1 cellular context compared by ENCODE assay signal in genomic region chr19:46860846-46861690, GRCh38.
TF ChIP-seq lines count a peak whose summit lies in the region.

ARHGAP35 (plus strand) TSS chr19:46860997; CDS start chr19:46918676, 57,679 bp downstream.

TF ChIP-seq in HepG2, 621 proteins besides CTCF, POLR2A, EP300 and RAD21 (continued from another document):
- TF ChIP-seq PATZ1 (CRISPR knock-in tag; IDR thresholded peaks at IDR 0.05) (peak; percentile 73), ZNF746 (CRISPR knock-in tag; IDR thresholded peaks at IDR 0.05) (peak; percentile 90; the same call in 1 of the 2 replicates), HOXA3 (CRISPR knock-in tag; IDR thresholded peaks at IDR 0.05) (0 out of 2 replicates have a peak, but pooled peaks have one; percentile 1), ZNF558 (CRISPR knock-in tag; IDR thresholded peaks at IDR 0.05; ENCODE audit: borderline replicate concordance) (0 out of 2 replicates have a peak, but pooled peaks have one; percentile 15), ZNF235 (CRISPR knock-in tag; IDR thresholded peaks at IDR 0.05; ENCODE audit: borderline replicate concordance) (no peak), MED1 (CRISPR knock-in tag; IDR thresholded peaks at IDR 0.05) (no peak), ATF2 (CRISPR knock-in tag; IDR thresholded peaks at IDR 0.05) (no peak), ZNF749 (CRISPR knock-in tag; IDR thresholded peaks at IDR 0.05; ENCODE audit: borderline replicate concordance) (0 out of 2 replicates have a peak, but pooled peaks have one; percentile 15), ARNT2 (CRISPR knock-in tag; IDR thresholded peaks at IDR 0.05; ENCODE audit: low read depth) (0 out of 2 replicates have a peak, but pooled peaks have one; percentile 2), RAD51 (IDR thresholded peaks at IDR 0.05; ENCODE audit: borderline replicate concordance) (no peak), TFDP1 (CRISPR knock-in tag; IDR thresholded peaks at IDR 0.05; ENCODE audit: borderline replicate concordance) (peak; percentile 63; the same call in 1 of the 2 replicates), HNF4G (IDR thresholded peaks at IDR 0.05; ENCODE audit: borderline replicate concordance, low read depth, low read length) (peak; percentile 58; the same call in 1 of the 2 replicates), HNF4G (CRISPR knock-in tag; IDR thresholded peaks at IDR 0.05; ENCODE audit: borderline replicate concordance, low read depth) (no peak; the same call in 1 of the 2 replicates), HNF4A (CRISPR knock-in tag; IDR thresholded peaks at IDR 0.05) (peak; percentile 46), ZSCAN25 (CRISPR knock-in tag; IDR thresholded peaks at IDR 0.05) (peak; percentile 90), ZNF563 (CRISPR knock-in tag; IDR thresholded peaks at IDR 0.05) (no peak)
